31 cellular contexts compared by ENCODE assay signal in the genomic region with DNA sequence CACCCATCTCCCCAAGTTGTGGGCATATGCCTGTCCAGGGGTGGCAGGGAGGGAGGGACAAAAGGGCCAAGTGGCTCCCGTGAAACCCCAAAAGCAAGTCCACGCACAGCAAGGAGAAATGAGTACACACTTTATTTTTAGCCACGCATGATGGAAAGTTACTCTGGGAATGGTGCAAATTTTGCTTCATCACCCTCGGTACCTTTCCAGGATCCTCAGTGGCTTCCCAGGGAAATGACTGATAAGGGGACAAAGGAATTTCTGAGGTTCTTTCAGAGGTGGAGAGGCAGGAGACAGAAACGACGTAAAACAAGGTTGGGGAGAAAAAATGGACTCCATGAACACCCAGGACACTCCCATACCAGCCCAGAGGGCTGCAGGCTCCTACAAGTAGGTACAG.
DNase-seq lines count a peak whose midpoint lies in the region; ATAC-seq and TF ChIP-seq lines count a peak whose summit lies in the region.
"Had no signal": no experiment of that assay in that cellular context is flagged by ENCODE, and none has a peak within 500 bp of the region (broad histone marks: within the 10 kb centered on the region; RNA-seq: fewer than 3 reads in every experiment).

No MANE protein-coding gene starts in this region.

- intact Hi-C loops in heart right ventricle (cut with DNase I) (no loop called here), Right ventricle myocardium superior (cut with DNase I) (no loop called here), psoas muscle (cut with DNase I) (loop anchor here (5.0 kb wide), 2 partner anchors 33 to 57 kb away; no protein-coding TSS in a partner anchor), breast epithelium (cut with DNase I; ENCODE audit: low total_unique reads) (no loop called here)

- 50 to 63% methylated on average over 6 of the region's 6 CpGs for WGBS in heart right ventricle, 2 donors
- 34 to 50% (median 34%) methylated on average over 6 of the region's 6 CpGs for WGBS in psoas muscle, 3 donors

- H3K36me3 ChIP-seq in heart right ventricle = no peaks in the 10 kb centered on the region
- H3K36me3 ChIP-seq in psoas muscle (ENCODE audit: insufficient read depth in 1 of 2, low read depth in 1 of 2) = no peaks in the 10 kb centered on the region
- H3K36me3 ChIP-seq in breast epithelium = no peaks in the 10 kb centered on the region
- H3K36me3 ChIP-seq in MM.1S (replicated peaks; ENCODE audit: insufficient read depth, low read length) = no peaks in the 10 kb centered on the region
- H3K36me3 ChIP-seq: MG63, neural progenitor cell, pancreas had no signal

- H3K4me3 ChIP-seq in heart right ventricle (no peak overlapping the region), psoas muscle (no peak overlapping the region), breast epithelium (no peak overlapping the region), MM.1S (ENCODE audit: low read length) (no peak overlapping the region)
- H3K4me3 ChIP-seq: coronary artery, MG63, neural progenitor cell, pancreas, smooth muscle cell had no signal

- no peaks in the 10 kb centered on the region for H3K9me3 Mint-ChIP-seq in endothelial cell (ENCODE audit: unreplicated experiment)
- H3K9me3 Mint-ChIP-seq: activated CD8-positive, alpha-beta T cell treated with anti-CD3 and anti-CD28 coated beads for 36 hours; activated naive CD4-positive, alpha-beta T cell treated with anti-CD3 and anti-CD28 coated beads, Interleukin-2, amount 10 ng/mL, durations not matched to agents 7 days and 5 days; activated T-helper 1 cell treated with anti-CD3 and anti-CD28 coated beads, Interleukin-12 subunit alpha, Interleukin-12 subunit beta, Interleukin-2, Interleukin-4 antibody, amounts not matched to agents 30 ng/mL and 10 ng/mL and 1 ng/mL, durations not matched to agents 14 hours and 24 hours and 36 hours; neural progenitor cell; stimulated activated naive CD8-positive, alpha-beta T cell treated with anti-CD3 and anti-CD28 coated beads, Interleukin-15, amount 100 ng/mL, for 72 hours had no signal

- H3K27me3 ChIP-seq in heart right ventricle = no peaks in the 10 kb centered on the region
- H3K27me3 ChIP-seq in psoas muscle (ENCODE audit: insufficient read depth in 3 of 3, low read length in 2 of 3) = no peaks in the 10 kb centered on the region
- no peaks in the 10 kb centered on the region for H3K27me3 ChIP-seq in breast epithelium
- H3K27me3 ChIP-seq in MM.1S (replicated peaks; ENCODE audit: insufficient read depth, low read length) = no peaks in the 10 kb centered on the region
- H3K27me3 ChIP-seq: MG63, neural progenitor cell, pancreas had no signal

- H3F3A ChIP-seq in MM.1S (ENCODE audit: insufficient read depth, low read length) = no peaks in the 10 kb centered on the region

- TF ChIP-seq CTCF in heart right ventricle (IDR thresholded peaks at IDR 0.05) = no peak
- TF ChIP-seq CTCF in endothelial cell (IDR thresholded peaks at IDR 0.05; ENCODE audit: unreplicated experiment) = no peak
- no peak for TF ChIP-seq CTCF in psoas muscle (IDR thresholded peaks at IDR 0.05)
- no peak for TF ChIP-seq CTCF in breast epithelium (IDR thresholded peaks at IDR 0.05)
- TF ChIP-seq CTCF in MM.1S (IDR thresholded peaks at IDR 0.05; ENCODE audit: low read length) = no peak

- no peak overlapping the region for H2AFZ ChIP-seq in MM.1S (ENCODE audit: low read length)
- H2AFZ ChIP-seq: neural progenitor cell had no signal

- peaks cover 37% of the 10 kb centered on the region for H3K79me2 ChIP-seq in MM.1S (ENCODE audit: low read length)

- no peaks in the 10 kb centered on the region for H3K9me3 ChIP-seq in heart right ventricle
- no peaks in the 10 kb centered on the region for H3K9me3 ChIP-seq in psoas muscle
- no peaks in the 10 kb centered on the region for H3K9me3 ChIP-seq in breast epithelium
- H3K9me3 ChIP-seq in MM.1S (replicated peaks; ENCODE audit: insufficient read depth, low read length) = no peaks in the 10 kb centered on the region
- H3K9me3 ChIP-seq: Caco-2, MG63, pancreas, SK-N-SH had no signal

- ATAC-seq in heart right ventricle (no peak), Right ventricle myocardium superior (ENCODE audit: poor library complexity) (no peak), psoas muscle (peak in 2 of 4 donors; percentile 21 to 37), HG02938 (IDR thresholded peaks at IDR 0.05; ENCODE audit: unreplicated experiment) (no peak)
- ATAC-seq: activated CD8-positive, alpha-beta T cell treated with anti-CD3 and anti-CD28 coated beads for 36 hours; HCT116; stimulated activated naive CD8-positive, alpha-beta T cell treated with anti-CD3 and anti-CD28 coated beads, Interleukin-15, amount 100 ng/mL, for 72 hours had no signal

- no peak overlapping the region for H3K4me2 ChIP-seq in MM.1S (ENCODE audit: low read depth, low read length)
- H3K4me2 ChIP-seq: KMS-11, SK-N-SH had no signal

- H3K27ac ChIP-seq in heart right ventricle (peak overlapping the region in 7 of 10 donors; percentile 13 to 49 (median 37)), psoas muscle (peak overlapping the region; percentile 80), breast epithelium (no peak overlapping the region), MM.1S (ENCODE audit: low read length) (no peak overlapping the region)
- H3K27ac ChIP-seq: KMS-11, neural progenitor cell, pancreas had no signal

- H3K9me2 ChIP-seq in MM.1S (replicated peaks; ENCODE audit: insufficient read depth, low read length) = no peaks in the 10 kb centered on the region
- H3K9me2 ChIP-seq: SK-N-SH had no signal

- TF ChIP-seq POLR2A in breast epithelium (IDR thresholded peaks at IDR 0.05) = no peak

- H3K9ac ChIP-seq in MM.1S (ENCODE audit: low read length) = no peak overlapping the region
- H3K9ac ChIP-seq: KMS-11, neural progenitor cell, SK-N-SH had no signal

- H3K4me3 Mint-ChIP-seq in endothelial cell (ENCODE audit: unreplicated experiment) = no peak overlapping the region
- H3K4me3 Mint-ChIP-seq: activated CD8-positive, alpha-beta T cell treated with anti-CD3 and anti-CD28 coated beads for 36 hours; activated naive CD4-positive, alpha-beta T cell treated with anti-CD3 and anti-CD28 coated beads, Interleukin-2, amount 10 ng/mL, durations not matched to agents 7 days and 5 days; activated T-helper 1 cell treated with anti-CD3 and anti-CD28 coated beads, Interleukin-12 subunit alpha, Interleukin-12 subunit beta, Interleukin-2, Interleukin-4 antibody, amounts not matched to agents 30 ng/mL and 10 ng/mL and 1 ng/mL, durations not matched to agents 14 hours and 24 hours and 36 hours; CD14-positive monocyte; neural progenitor cell; stimulated activated naive CD8-positive, alpha-beta T cell treated with anti-CD3 and anti-CD28 coated beads, Interleukin-15, amount 100 ng/mL, for 72 hours had no signal

- peaks cover 2% of the 10 kb centered on the region for H3K27me3 Mint-ChIP-seq in endothelial cell (ENCODE audit: unreplicated experiment)
- H3K27me3 Mint-ChIP-seq: activated CD8-positive, alpha-beta T cell treated with anti-CD3 and anti-CD28 coated beads for 36 hours; activated naive CD4-positive, alpha-beta T cell treated with anti-CD3 and anti-CD28 coated beads, Interleukin-2, amount 10 ng/mL, durations not matched to agents 7 days and 5 days; stimulated activated naive CD8-positive, alpha-beta T cell treated with anti-CD3 and anti-CD28 coated beads, Interleukin-15, amount 100 ng/mL, for 72 hours had no signal

- peaks cover 73% of the 10 kb centered on the region for H3K4me1 Mint-ChIP-seq in endothelial cell (ENCODE audit: unreplicated experiment)

- H3K4me1 ChIP-seq in heart right ventricle (peaks cover 11 to 70% (median 49%) of the 10 kb centered on the region in 9 donors), psoas muscle (peaks cover 70% of the 10 kb centered on the region), breast epithelium (no peaks in the 10 kb centered on the region), MM.1S (ENCODE audit: low read length) (no peaks in the 10 kb centered on the region)
- H3K4me1 ChIP-seq: Caco-2 had no signal

- H3K36me3 Mint-ChIP-seq in endothelial cell (ENCODE audit: low read depth, unreplicated experiment) = peaks cover 4% of the 10 kb centered on the region

- DNase-seq in heart right ventricle (no peak), Right ventricle myocardium superior (no peak), endothelial cell (ENCODE audit: low spot score) (no peak), psoas muscle (no peak), breast epithelium (ENCODE audit: low spot score in 2 of 2) (no peak), MM.1S (no peak)
- DNase-seq in stimulated activated CD8-positive, alpha-beta memory T cell treated with anti-CD3 and anti-CD28 coated beads, Interleukin-4, amount 100 ng/mL, for 48 hours = no peak
- DNase-seq: activated CD8-positive, alpha-beta memory T cell treated with anti-CD3 and anti-CD28 coated beads, Interleukin-2, amount 50 U/mL, for 48 hours; activated CD8-positive, alpha-beta T cell treated with anti-CD3 and anti-CD28 coated beads for 36 hours; activated naive CD4-positive, alpha-beta T cell treated with anti-CD3 and anti-CD28 coated beads, Interleukin-2, amount 10 ng/mL, durations not matched to agents 7 days and 5 days; Caco-2; effector memory CD4-positive, alpha-beta T cell; erythroblast; head of caudate nucleus; mammary epithelial cell; MG63; NCI-H1105 treated with DMSO at 0.1 percent for 48 hours; NCI-H1930; pancreas; SK-N-SH; stimulated activated naive CD8-positive, alpha-beta T cell treated with anti-CD3 and anti-CD28 coated beads, Interleukin-15, amount 100 ng/mL, for 72 hours; T-helper 2 cell; trophoblast cell had no signal

- peak overlapping the region; percentile 87 for H3K27ac Mint-ChIP-seq in endothelial cell (ENCODE audit: unreplicated experiment)
- H3K27ac Mint-ChIP-seq: activated CD8-positive, alpha-beta T cell treated with anti-CD3 and anti-CD28 coated beads for 36 hours; activated T-helper 1 cell treated with anti-CD3 and anti-CD28 coated beads, Interleukin-12 subunit alpha, Interleukin-12 subunit beta, Interleukin-2, Interleukin-4 antibody, amounts not matched to agents 30 ng/mL and 10 ng/mL and 1 ng/mL, durations not matched to agents 14 hours and 24 hours and 36 hours; neural progenitor cell had no signal

- H4K20me1 ChIP-seq in MM.1S (ENCODE audit: insufficient read depth, low read length) = no peaks in the 10 kb centered on the region

Comparison
In these comparisons a context has a peak if more than half of its experiments do, and no peak if none do; other contexts are left out.
1. H3K27ac ChIP-seq: peak in heart right ventricle (7 of 10) and psoas muscle (single experiment); none in breast epithelium (0 of 2) and MM.1S (single experiment).
2. intact Hi-C loops: an anchor here in psoas muscle (5.0 kb wide); none called in heart right ventricle, Right ventricle myocardium superior and breast epithelium.